8 cellular contexts compared by ENCODE assay signal in the genomic region with DNA sequence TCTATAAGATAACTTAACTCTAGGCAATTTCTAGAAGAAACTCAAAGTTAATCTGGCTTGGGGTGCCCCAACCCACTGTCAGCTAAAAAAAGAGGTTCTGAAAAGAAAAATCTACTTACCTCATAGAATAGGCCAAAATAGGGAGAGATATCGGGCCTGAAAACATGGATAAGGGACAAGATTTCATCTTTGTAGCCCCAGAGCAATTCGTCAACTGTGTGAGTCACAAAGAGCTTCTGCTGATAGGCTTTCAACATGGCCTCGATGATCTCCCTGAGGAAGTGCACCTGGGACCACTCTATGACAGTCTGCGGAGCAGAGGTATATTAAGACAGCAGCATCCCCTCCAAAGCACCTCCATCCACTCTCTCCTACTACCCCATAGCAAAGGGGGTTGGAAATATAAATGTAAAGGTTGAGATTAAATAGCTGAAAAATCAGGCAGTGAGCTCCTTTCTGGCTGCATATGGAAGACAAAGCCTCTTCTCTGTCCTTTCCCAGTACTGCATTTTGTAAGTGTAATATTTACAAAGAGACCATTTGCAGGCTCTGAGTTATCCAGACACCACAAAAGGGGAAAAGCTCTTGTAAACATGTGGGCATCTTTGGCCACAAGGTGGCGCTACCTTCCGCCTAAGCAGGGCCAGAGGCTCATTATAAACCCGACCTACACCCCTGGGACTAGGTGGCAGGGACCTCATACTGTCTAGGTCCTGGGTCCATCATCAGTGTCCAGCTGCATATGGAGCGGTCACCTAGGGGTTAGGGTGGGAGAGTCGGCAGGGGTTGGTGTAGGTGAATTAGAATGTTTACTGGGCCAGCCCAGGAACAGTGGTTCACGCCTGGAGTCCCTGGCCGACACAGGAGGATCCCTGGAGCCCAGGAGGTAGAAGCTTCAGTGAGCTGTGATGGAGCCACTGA. TPM values are rescaled to one million over a fixed set of nuclear protein-coding genes. Genes with fewer than 3 reads are reported as not detected.
A peak's percentile ranks its signal among the peaks of the same experiment; 100 is the strongest.
DNase-seq lines count a peak whose midpoint lies in the region; ATAC-seq and TF ChIP-seq lines count a peak whose summit lies in the region.

No MANE protein-coding gene starts in this region.

- no peak overlapping the region for H3K9ac ChIP-seq in DND-41 (ENCODE audit: low read depth, low read length)

- peak; percentile 76 for DNase-seq in DND-41
- DNase-seq in LNCaP clone FGC (ENCODE audit: low read depth) = peak; percentile 48
- DNase-seq in RPMI8226 = peak; percentile 78
- peak; percentile 50 for DNase-seq in activated T-helper 1 cell treated with Interleukin-2 at 50 U/mL for 16 hours (ENCODE audit: low read depth)
- peak; percentile 87 for DNase-seq in fibroblast of villous mesenchyme (ENCODE audit: low read depth)
- DNase-seq in substantia nigra (lab: John Stamatoyannopoulos, UW) = peak in 48 of 49 donors; percentile 18 to 93 (median 76)

- peak; percentile 90 for TF ChIP-seq CTCF in DND-41 (IDR thresholded peaks at IDR 0.05; ENCODE audit: borderline replicate concordance, extremely low read depth, low read length, poor library complexity, severe bottlenecking)
- TF ChIP-seq CTCF in LNCaP clone FGC (IDR thresholded peaks at IDR 0.05; ENCODE audit: control insufficient read depth, extremely low read depth, insufficient read depth) = peak; percentile 88
- peak; percentile 92 for TF ChIP-seq CTCF in fibroblast of villous mesenchyme (IDR thresholded peaks at IDR 0.05; ENCODE audit: insufficient read depth, low read depth, low read length)
- peak; percentile 76 for TF ChIP-seq CTCF in neutrophil (IDR thresholded peaks at IDR 0.05)

- H3K4me2 ChIP-seq in DND-41 (ENCODE audit: insufficient read depth, low read length) = no peak overlapping the region

- H3K36me3 ChIP-seq in DND-41 (ENCODE audit: insufficient read depth, low read length) = peaks cover 22% of the 10 kb centered on the region
- H3K36me3 ChIP-seq in neutrophil = peaks cover 16% of the 10 kb centered on the region

- H3K4me3 ChIP-seq in DND-41 (ENCODE audit: low read depth in 1 of 2, low read length in 2 of 2) (no peak overlapping the region), LNCaP clone FGC (ENCODE audit: low read depth, low read length) (no peak overlapping the region), fibroblast of villous mesenchyme (ENCODE audit: low read depth, low read length) (no peak overlapping the region), neutrophil (ENCODE audit: low read depth in 1 of 2, low read length in 1 of 2) (no peak overlapping the region)

- H3K27ac ChIP-seq in DND-41 (ENCODE audit: low read length) (no peak overlapping the region), neutrophil (no peak overlapping the region), substantia nigra (ENCODE audit: low read depth, low read length, poor library complexity, severe bottlenecking) (peak overlapping the region; percentile 89)

- H3K9me3 ChIP-seq in DND-41 (ENCODE audit: insufficient read depth, low read length, severe bottlenecking) = no peaks in the 10 kb centered on the region
- H3K9me3 ChIP-seq in neutrophil = no peaks in the 10 kb centered on the region

- H4K20me1 ChIP-seq in DND-41 (ENCODE audit: insufficient read depth, low read length) = no peaks in the 10 kb centered on the region; the same call in 1 of the 2 replicates

- H3K27me3 ChIP-seq in DND-41 (ENCODE audit: insufficient read depth, low read length, poor library complexity) = no peaks in the 10 kb centered on the region
- no peaks in the 10 kb centered on the region for H3K27me3 ChIP-seq in neutrophil

- H3K79me2 ChIP-seq in DND-41 (ENCODE audit: insufficient read depth, low read length) = no peaks in the 10 kb centered on the region

- no peak overlapping the region for H2AFZ ChIP-seq in DND-41 (ENCODE audit: low read depth, low read length)

- ATAC-seq in DND-41 (ENCODE audit: insufficient read depth, low read depth) (peak; percentile 99), GM21786 (IDR thresholded peaks at IDR 0.05; ENCODE audit: unreplicated experiment) (peak; percentile 90)

- no peaks in the 10 kb centered on the region for H3K4me1 ChIP-seq in DND-41 (ENCODE audit: insufficient read depth, low read length)
- no peaks in the 10 kb centered on the region for H3K4me1 ChIP-seq in neutrophil (ENCODE audit: control insufficient read depth in 1 of 2, insufficient read depth in 1 of 2, low read depth in 1 of 2, low read length in 1 of 2)

RNA-seq across cellular contexts. Expression of a gene that starts 31.5 kb away (rescaled TPM):
- total RNA-seq in fibroblast of villous mesenchyme = 47.7 and 67.4 TPM in 2 replicates

RNA-seq across cellular contexts. Expression of a gene that starts 34.0 kb away (rescaled TPM):
- total RNA-seq in fibroblast of villous mesenchyme = 144 and 181 TPM in 2 replicates
